ENCODE assay signal across 30 cellular contexts in genomic region chr11:77001524-77001923, GRCh38. TPM values are rescaled to one million over a fixed set of nuclear protein-coding genes. Genes with fewer than 3 reads are reported as not detected.
"Had no signal": no experiment of that assay in that cellular context is flagged by ENCODE, and none has a peak within 500 bp of the region (broad histone marks: within the 10 kb centered on the region; RNA-seq: fewer than 3 reads in every experiment).

No MANE protein-coding gene starts in this region.

- H3K36me3 ChIP-seq: adrenal gland had no signal

- H3K4me3 ChIP-seq: adrenal gland had no signal

- H3K27me3 ChIP-seq: adrenal gland had no signal

- DNase-seq: activated CD4-positive, alpha-beta T cell treated with anti-CD3 and anti-CD28 coated beads for 36 hours; activated CD4-positive, alpha-beta T cell treated with anti-CD3 and anti-CD28 coated beads, Interleukin-2, amount 10 ng/mL, durations not matched to agents 7 days and 5 days; activated CD4-positive, alpha-beta T cell treated with anti-CD3 and anti-CD28 coated beads, Interleukin-2, amount 50 U/mL, for 48 hours; activated CD8-positive, alpha-beta T cell treated with anti-CD3 and anti-CD28 coated beads, Interleukin-2, amount 10 ng/mL, durations not matched to agents 7 days and 5 days; activated gamma-delta T cell treated with Interleukin-2 at 50 U/mL for 16 hours; activated naive CD4-positive, alpha-beta T cell treated with anti-CD3 and anti-CD28 coated beads for 36 hours; activated T-cell treated with anti-CD3 and anti-CD28 coated beads for 4 hours; activated T-cell treated with anti-CD3 and anti-CD28 coated beads, Interleukin-2, amount 50 U/mL, for 4 hours; adrenal gland; central memory CD4-positive, alpha-beta T cell; Kasumi-1; KG1; MM.1S; MV-4-11; NCI-H1092; NCI-H1436 treated with DMSO at 0.1 percent for 48 hours; NCI-H1694 treated with DMSO at 0.1 percent for 48 hours; NCI-H2029; NCI-H345; NCI-H510A; NCI-H526; NCI-H748 treated with DMSO at 0.1 percent for 48 hours; NK-92 treated with Interleukin-12 subunit alpha and Interleukin-12 subunit beta, amount 100 ng/mL, for 24 hours; Right ventricle myocardium superior had no signal

- H3K4me1 ChIP-seq: adrenal gland had no signal

- H3K27ac ChIP-seq: adrenal gland had no signal

- ATAC-seq: activated CD4-positive, alpha-beta T cell treated with anti-CD3 and anti-CD28 coated beads for 36 hours; activated CD4-positive, CD25-positive, alpha-beta regulatory T cell treated with anti-CD3 and anti-CD28 coated beads, Interleukin-2, amount 50 U/mL, for 24 hours; activated CD8-positive, alpha-beta T cell treated with anti-CD3 and anti-CD28 coated beads, Interleukin-2, amount 10 ng/mL, durations not matched to agents 7 days and 5 days; activated naive CD4-positive, alpha-beta T cell treated with anti-CD3 and anti-CD28 coated beads, Interleukin-2, amount 50 U/mL, for 72 hours; activated T-cell treated with anti-CD3 and anti-CD28 coated beads, Interleukin-2, amount 50 U/mL, for 4 hours; WTC11 had no signal

RNA-seq across cellular contexts. Expression of gene B3GNT6, which starts 32.7 kb away (rescaled TPM):
- total RNA-seq: activated CD4-positive, alpha-beta T cell treated with anti-CD3 and anti-CD28 coated beads for 36 hours; activated CD4-positive, alpha-beta T cell treated with anti-CD3 and anti-CD28 coated beads, Interleukin-2, amount 10 ng/mL, durations not matched to agents 7 days and 5 days; activated CD8-positive, alpha-beta T cell treated with anti-CD3 and anti-CD28 coated beads, Interleukin-2, amount 10 ng/mL, durations not matched to agents 7 days and 5 days; activated naive CD4-positive, alpha-beta T cell treated with anti-CD3 and anti-CD28 coated beads for 36 hours; activated naive CD4-positive, alpha-beta T cell treated with anti-CD3 and anti-CD28 coated beads, Interleukin-2, amount 50 U/mL, for 72 hours; activated T-cell treated with anti-CD3 and anti-CD28 coated beads, Interleukin-2, amount 50 U/mL, for 4 hours; activated T-helper 1 cell treated with anti-CD3 and anti-CD28 coated beads, Interleukin-12 subunit alpha, Interleukin-12 subunit beta, Interleukin-2, Interleukin-4 antibody, amounts not matched to agents 30 ng/mL and 10 ng/mL and 1 ng/mL, durations not matched to agents 14 hours and 24 hours and 36 hours; adrenal gland; Right ventricle myocardium superior; T-helper 1 cell treated with Interleukin-12 subunit alpha and Interleukin-12 subunit beta and Interleukin-4 antibody, amounts not matched to agents 30 ng/mL and 1 ng/mL, for 36 hours; T-helper 2 cell treated with Interferon-gamma antibody and Interleukin-4, amounts not matched to agents 100 ng/mL and 5 ng/mL, for 36 hours had no signal
- polyA plus RNA-seq: adrenal gland had no signal
